ENCODE assay signal across 16 cellular contexts in the genomic region with DNA sequence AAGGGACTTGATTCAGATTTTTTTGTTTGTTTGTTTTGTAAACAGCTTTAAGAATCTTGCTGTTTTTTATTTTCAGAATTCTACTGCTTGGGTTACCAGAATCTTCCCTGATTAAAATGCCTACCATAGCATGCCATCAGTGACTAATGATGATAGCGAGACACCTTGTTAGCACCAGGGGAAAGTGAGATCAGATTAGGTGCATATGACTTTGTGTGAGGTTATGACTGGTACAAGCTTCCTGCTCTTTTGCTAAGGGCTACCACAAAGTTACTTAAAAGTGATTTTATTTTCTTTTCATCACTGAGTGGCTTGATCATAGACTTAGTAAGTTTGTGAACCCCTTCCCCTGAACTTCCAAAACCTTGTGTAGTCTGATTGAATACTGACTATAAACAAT.
DNase-seq lines count a peak whose midpoint lies in the region; ATAC-seq and TF ChIP-seq lines count a peak whose summit lies in the region.
"Had no signal": no experiment of that assay in that cellular context is flagged by ENCODE, and none has a peak within 500 bp of the region (broad histone marks: within the 10 kb centered on the region; RNA-seq: fewer than 3 reads in every experiment).

No MANE protein-coding gene starts in this region.

- H3K4me2 ChIP-seq in PC-9, result no peak overlapping the region

- H3K4me3 Mint-ChIP-seq in immature natural killer cell, result peak overlapping the region in 4 of 5 donors; percentile 5 to 40 (median 25)

- H3K36me3 ChIP-seq in PC-9 (ENCODE audit: low read depth), result peaks cover 15% of the 10 kb centered on the region
- H3K36me3 ChIP-seq: tibial nerve had no signal

- peaks cover 11% of the 10 kb centered on the region; the same call in 1 of the 2 replicates for H3F3A ChIP-seq in PC-9 (ENCODE audit: insufficient read depth, low read depth)

- peaks cover 30 to 88% of the 10 kb centered on the region in 2 donors for H3K4me1 Mint-ChIP-seq in immature natural killer cell

- no peaks in the 10 kb centered on the region for H3K9me3 Mint-ChIP-seq in immature natural killer cell

- POLR2A ChIA-PET in PC-9 (lab: Charles Lee; ENCODE audit: unreplicated experiment), result no interaction called here

- no peak overlapping the region for H2AFZ ChIP-seq in PC-9

- intact Hi-C loops in PC-9 (cut with micrococcal nuclease; ENCODE audit: unreplicated experiment), result no loop called here

- peaks cover 69% of the 10 kb centered on the region for H3K79me2 ChIP-seq in PC-9 (ENCODE audit: low read depth)

- H3K27me3 Mint-ChIP-seq in immature natural killer cell (ENCODE audit: low read depth in 3 of 3), result no peaks in the 10 kb centered on the region
- H3K27me3 Mint-ChIP-seq: progenitor cell of endocrine pancreas had no signal

- CTCF ChIA-PET in PC-9 (lab: Charles Lee), result no interaction called here

- peak; percentile 46 for ATAC-seq in HG03520 (IDR thresholded peaks at IDR 0.05; ENCODE audit: unreplicated experiment)
- ATAC-seq: left lobe of liver had no signal

- H3K36me3 Mint-ChIP-seq in immature natural killer cell, result peaks cover 0 to 12% (median 4%) of the 10 kb centered on the region in 3 donors

- H3K4me3 ChIP-seq in PC-9, result no peak overlapping the region
- H3K4me3 ChIP-seq: coronary artery, tibial nerve had no signal

- peaks cover 48% of the 10 kb centered on the region for H4K20me1 ChIP-seq in PC-9 (ENCODE audit: insufficient read depth)

- no peak for TF ChIP-seq CTCF in PC-9 (conservative IDR thresholded peaks at IDR 0.05)

- H3K4me1 ChIP-seq in PC-9 (replicated peaks; ENCODE audit: insufficient read depth), result no peaks in the 10 kb centered on the region
- H3K4me1 ChIP-seq: tibial nerve had no signal

- BruUV-seq in PC-9 (replicated peaks; lab: Mats Ljungman, UMichigan), result no TSS peak

- no peaks in the 10 kb centered on the region for H3K27me3 ChIP-seq in PC-9 (ENCODE audit: insufficient read depth, low read depth)
- H3K27me3 ChIP-seq: tibial nerve had no signal

- peak; percentile 5 for DNase-seq in stimulated activated CD4-positive, alpha-beta T cell treated with anti-CD3 and anti-CD28 coated beads, Interleukin-1b, Interleukin-23, amount 100 ng/mL, for 48 hours
- DNase-seq in stimulated activated CD4-positive, alpha-beta T cell treated with anti-CD3 and anti-CD28 coated beads, Interleukin-4, amount 100 ng/mL, for 24 hours, result no peak
- DNase-seq in immature natural killer cell, result peak in 2 of 3 donors; percentile 9 to 14
- no peak for DNase-seq in Ammon's horn (ENCODE audit: low spot score)
- no peak for DNase-seq in PC-9
- DNase-seq in DMS153 treated with DMSO at 0.1 percent for 48 hours (lab: John Stamatoyannopoulos, UW; ENCODE audit: unreplicated experiment), result no peak
- DNase-seq: KBM-7; midbrain; NCI-H1694 treated with DMSO at 0.1 percent for 48 hours; stimulated activated naive CD4-positive, alpha-beta T cell; T1000 had no signal

- H3K27ac Mint-ChIP-seq in immature natural killer cell, result peak overlapping the region in 3 of 6 donors; percentile 14 to 24 (median 15)
- H3K27ac Mint-ChIP-seq: progenitor cell of endocrine pancreas had no signal

- H3K9me2 ChIP-seq in PC-9 (ENCODE audit: insufficient read depth), result no peaks in the 10 kb centered on the region

- H3K9me3 ChIP-seq in PC-9 (ENCODE audit: insufficient read depth, low read depth), result no peaks in the 10 kb centered on the region
- H3K9me3 ChIP-seq: tibial nerve had no signal

- no peak overlapping the region for H3K27ac ChIP-seq in PC-9
- H3K27ac ChIP-seq: coronary artery, tibial nerve had no signal

Comparison
In these comparisons a context has a peak if more than half of its experiments do, and no peak if none do; other contexts are left out.
1. DNase-seq: peak in stimulated activated CD4-positive, alpha-beta T cell treated with anti-CD3 and anti-CD28 coated beads, Interleukin-1b, Interleukin-23, amount 100 ng/mL, for 48 hours (single experiment) and immature natural killer cell (2 of 3); none in stimulated activated CD4-positive, alpha-beta T cell treated with anti-CD3 and anti-CD28 coated beads, Interleukin-4, amount 100 ng/mL, for 24 hours (single experiment), Ammon's horn (single experiment), PC-9 (0 of 2) and DMS153 treated with DMSO at 0.1 percent for 48 hours (single experiment).